9 cellular contexts compared by ENCODE assay signal in the genomic region with DNA sequence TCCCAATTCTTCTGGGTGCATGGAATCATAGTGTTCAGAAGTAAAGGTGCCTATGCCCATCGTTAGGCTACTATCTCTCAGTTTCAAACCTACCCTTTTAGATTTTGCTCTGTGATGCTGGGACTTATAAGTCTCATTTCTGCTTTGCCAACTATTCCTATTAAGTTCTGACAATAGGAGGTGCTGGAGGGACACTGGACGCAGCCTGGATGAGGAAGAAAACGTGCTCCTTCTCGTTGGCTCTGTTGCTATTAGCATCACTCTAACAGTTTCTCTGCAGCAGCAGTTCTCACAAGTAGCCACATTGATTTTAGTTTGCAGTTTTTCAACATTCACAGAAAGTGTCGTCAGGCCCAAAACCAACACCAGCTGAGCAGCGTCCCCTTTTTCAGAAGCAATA.
DNase-seq lines count a peak whose midpoint lies in the region; FAIRE-seq and TF ChIP-seq lines count a peak whose summit lies in the region.
"Had no signal": no experiment of that assay in that cellular context is flagged by ENCODE, and none has a peak within 500 bp of the region (broad histone marks: within the 10 kb centered on the region; RNA-seq: fewer than 3 reads in every experiment).

No MANE protein-coding gene starts in this region.

- peak overlapping the region; percentile 23 for H2AFZ ChIP-seq in endothelial cell of umbilical vein (ENCODE audit: low read depth, low read length)
- H2AFZ ChIP-seq in neural progenitor cell (replicated peaks): peak overlapping the region; percentile 63

- POLR2A ChIA-PET in endothelial cell of umbilical vein (lab: Charles Lee): no interaction called here

- peak; percentile 9 for DNase-seq in GDM1 (lab: John Stamatoyannopoulos, UW)
- peak; percentile 76 for DNase-seq in NCI-H82 (lab: John Stamatoyannopoulos, UW)
- DNase-seq in endothelial cell of umbilical vein (ENCODE audit: low read depth, low spot score): peak; percentile 91
- peak; percentile 64 for DNase-seq in neural progenitor cell (ENCODE audit: low spot score)
- DNase-seq in coronary artery (ENCODE audit: low spot score): no peak
- DNase-seq in spleen: no peak
- DNase-seq in cerebellar nuclear complex (lab: John Stamatoyannopoulos, UW): no peak
- DNase-seq in activated CD4-positive, alpha-beta T cell treated with anti-CD3 and anti-CD28 coated beads, Interleukin-2, amount 50 U/mL, for 1 hour: no peak
- DNase-seq: activated B cell treated with CpG ODN at 0.5 μM for 24 hours had no signal

- no peaks in the 10 kb centered on the region for H4K20me1 ChIP-seq in endothelial cell of umbilical vein (replicated peaks; ENCODE audit: control insufficient read depth, extremely low read depth, insufficient read depth, low read length)
- no peaks in the 10 kb centered on the region for H4K20me1 ChIP-seq in neural progenitor cell (ENCODE audit: low read depth)

- H3K9ac ChIP-seq in endothelial cell of umbilical vein (replicated peaks; ENCODE audit: extremely low read depth, insufficient read depth, low read length) (no peak overlapping the region), neural progenitor cell (no peak overlapping the region)

- no peaks in the 10 kb centered on the region for H3K9me3 ChIP-seq in endothelial cell of umbilical vein (replicated peaks; ENCODE audit: control insufficient read depth, insufficient read depth, low read length)
- H3K9me3 ChIP-seq in neural progenitor cell (ENCODE audit: low read depth): no peaks in the 10 kb centered on the region
- no peaks in the 10 kb centered on the region for H3K9me3 ChIP-seq in spleen

- FAIRE-seq in endothelial cell of umbilical vein (lab: Jason Lieb, UNC): peak; percentile 55

- peak; percentile 53 to 66 for TF ChIP-seq CTCF in endothelial cell of umbilical vein (IDR thresholded peaks at IDR 0.05; ENCODE audit: extremely low read depth in 1 of 2, insufficient read depth in 1 of 2, low read depth in 1 of 2, low read length in 2 of 2)
- TF ChIP-seq CTCF in neural progenitor cell (IDR thresholded peaks at IDR 0.05): peak; percentile 51
- TF ChIP-seq CTCF in coronary artery (IDR thresholded peaks at IDR 0.05): no peak
- peak in 1 of 11 experiments; percentile 21 for TF ChIP-seq CTCF in spleen (IDR thresholded peaks at IDR 0.05 in 8 of 11, conservative IDR thresholded peaks at IDR 0.05 in 3 of 11)

- no TSS peak for BruUV-seq in endothelial cell of umbilical vein (replicated peaks; lab: Mats Ljungman, UMichigan)

- WGBS in spleen, 5 donors: 54 to 74% (median 56%) methylated on average over 6 of the region's 6 CpGs

- H3K27me3 ChIP-seq in endothelial cell of umbilical vein (ENCODE audit: control insufficient read depth in 2 of 2, insufficient read depth in 2 of 2, low read length in 2 of 2): no peaks in the 10 kb centered on the region
- no peaks in the 10 kb centered on the region for H3K27me3 ChIP-seq in neural progenitor cell
- H3K27me3 ChIP-seq in spleen (replicated peaks in 1 of 7): no peaks in the 10 kb centered on the region

- H3K79me2 ChIP-seq in endothelial cell of umbilical vein (ENCODE audit: control insufficient read depth, insufficient read depth, low read length): no peaks in the 10 kb centered on the region
- H3K79me2 ChIP-seq in neural progenitor cell (ENCODE audit: low read depth): no peaks in the 10 kb centered on the region

- H3K4me1 ChIP-seq in endothelial cell of umbilical vein (ENCODE audit: control insufficient read depth, extremely low read depth, insufficient read depth, low read length) (no peaks in the 10 kb centered on the region), neural progenitor cell (peaks cover 6% of the 10 kb centered on the region), spleen (no peaks in the 10 kb centered on the region)

- dilution Hi-C loops in endothelial cell of umbilical vein (cut with MboI; ENCODE audit: extremely low pct_ligation_motif_present, low sequenced_read_pairs): no loop called here

- H3K9me1 ChIP-seq in endothelial cell of umbilical vein (replicated peaks; ENCODE audit: control insufficient read depth, extremely low read depth, insufficient read depth, low read length): no peaks in the 10 kb centered on the region

- CTCF ChIA-PET in endothelial cell of umbilical vein (lab: Charles Lee): interaction anchor here (0.9 to 10.4 kb wide), 5 partner anchors 9 to 194 kb away, joined by 3 to 75 read pairs (median 5); no protein-coding TSS in a partner anchor

- no peaks in the 10 kb centered on the region for H3F3A ChIP-seq in neural progenitor cell (ENCODE audit: low read depth)

- H3K4me3 ChIP-seq in endothelial cell of umbilical vein (replicated peaks in 1 of 3; ENCODE audit: insufficient read depth in 1 of 3, low read depth in 1 of 3, low read length in 3 of 3) (no peak overlapping the region), neural progenitor cell (no peak overlapping the region), coronary artery (no peak overlapping the region), spleen (no peak overlapping the region)

- TF ChIP-seq POLR2A in endothelial cell of umbilical vein (IDR thresholded peaks at IDR 0.05; ENCODE audit: low read depth, low read length): no peak
- no peak for TF ChIP-seq POLR2A in spleen (IDR thresholded peaks at IDR 0.05)

- intact Hi-C loops in endothelial cell of umbilical vein (cut with micrococcal nuclease) (loop anchor here (1.0 to 2.0 kb wide), 3 partner anchors 110 to 191 kb away; no protein-coding TSS in a partner anchor), spleen (cut with DNase I; ENCODE audit: low total_unique reads) (no loop called here)

- H3K27ac Mint-ChIP-seq in neural progenitor cell: no peak overlapping the region
- H3K27ac Mint-ChIP-seq: activated B cell treated with CpG ODN at 0.5 μM for 24 hours had no signal

- no peaks in the 10 kb centered on the region for H3K9me3 Mint-ChIP-seq in neural progenitor cell
- H3K9me3 Mint-ChIP-seq: activated B cell treated with CpG ODN at 0.5 μM for 24 hours had no signal

- peaks cover 1% of the 10 kb centered on the region for H3K36me3 Mint-ChIP-seq in neural progenitor cell

- H3K27me3 Mint-ChIP-seq in neural progenitor cell (ENCODE audit: insufficient read depth, low read depth): peaks cover 2% of the 10 kb centered on the region
- H3K27me3 Mint-ChIP-seq: activated B cell treated with CpG ODN at 0.5 μM for 24 hours had no signal

- H3K27ac ChIP-seq in endothelial cell of umbilical vein (ENCODE audit: insufficient read depth, low read depth, low read length) (no peak overlapping the region), neural progenitor cell (no peak overlapping the region), coronary artery (no peak overlapping the region), spleen (no peak overlapping the region)

- no peak overlapping the region for H3K4me3 Mint-ChIP-seq in neural progenitor cell
- H3K4me3 Mint-ChIP-seq: activated B cell treated with CpG ODN at 0.5 μM for 24 hours had no signal

- H3K36me3 ChIP-seq in endothelial cell of umbilical vein (ENCODE audit: control insufficient read depth in 2 of 2, extremely low read depth in 1 of 2, insufficient read depth in 2 of 2, low read length in 2 of 2): no peaks in the 10 kb centered on the region
- H3K36me3 ChIP-seq in neural progenitor cell: no peaks in the 10 kb centered on the region
- H3K36me3 ChIP-seq in spleen: no peaks in the 10 kb centered on the region

- peaks cover 15% of the 10 kb centered on the region for H3K4me1 Mint-ChIP-seq in neural progenitor cell
- H3K4me1 Mint-ChIP-seq: activated B cell treated with CpG ODN at 0.5 μM for 24 hours had no signal

- H3K4me2 ChIP-seq in endothelial cell of umbilical vein (ENCODE audit: insufficient read depth, low read length) (no peak overlapping the region), neural progenitor cell (no peak overlapping the region)

TF ChIP-seq in endothelial cell of umbilical vein, 7 proteins besides CTCF, POLR2A, EP300 and RAD21:
- TF ChIP-seq POLR2AphosphoS5 (IDR thresholded peaks at IDR 0.05; ENCODE audit: insufficient read depth, low read depth, low read length): no peak
- no peak for TF ChIP-seq FOS (IDR thresholded peaks at IDR 0.05; ENCODE audit: borderline replicate concordance, insufficient read depth, low read length)
- no peak for TF ChIP-seq EZH2 (IDR thresholded peaks at IDR 0.05; ENCODE audit: borderline replicate concordance, low read depth, low read length, severe bottlenecking)
- no peak for TF ChIP-seq MYC (IDR thresholded peaks at IDR 0.05; ENCODE audit: low read depth, low read length)
- no peak for TF ChIP-seq JUN (IDR thresholded peaks at IDR 0.05; ENCODE audit: borderline replicate concordance, insufficient read depth, insufficient read length, low read depth)
- TF ChIP-seq GATA2 (IDR thresholded peaks at IDR 0.05; ENCODE audit: insufficient read depth, insufficient read length, low read depth, low read length): no peak
- TF ChIP-seq, protein P1, sequence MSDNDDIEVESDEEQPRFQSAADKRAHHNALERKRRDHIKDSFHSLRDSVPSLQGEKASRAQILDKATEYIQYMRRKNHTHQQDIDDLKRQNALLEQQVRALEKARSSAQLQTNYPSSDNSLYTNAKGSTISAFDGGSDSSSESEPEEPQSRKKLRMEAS (IDR thresholded peaks at IDR 0.05; ENCODE audit: insufficient read depth, insufficient read length): no peak

Comparison
In these comparisons a context has a peak if more than half of its experiments do, and no peak if none do; other contexts are left out.
1. DNase-seq: peak in GDM1 (single experiment), NCI-H82 (single experiment), endothelial cell of umbilical vein (single experiment) and neural progenitor cell (single experiment); none in coronary artery (single experiment), spleen (single experiment), cerebellar nuclear complex (0 of 2) and activated CD4-positive, alpha-beta T cell treated with anti-CD3 and anti-CD28 coated beads, Interleukin-2, amount 50 U/mL, for 1 hour (single experiment).